18 cellular contexts compared by ENCODE assay signal in genomic region chr2:179559108-179559806, GRCh38.
"Had no signal": no experiment of that assay in that cellular context is flagged by ENCODE, and none has a peak within 500 bp of the region (broad histone marks: within the 10 kb centered on the region; RNA-seq: fewer than 3 reads in every experiment).

No MANE protein-coding gene starts in this region.

- H3K27me3 ChIP-seq: esophagus squamous epithelium, heart left ventricle, suprapubic skin, thyroid gland, uterus had no signal

- FAIRE-seq: colon, small intestine had no signal

- H3K4me3 ChIP-seq: esophagus squamous epithelium, heart left ventricle, suprapubic skin, thyroid gland, uterus had no signal

- H3K27ac ChIP-seq: esophagus squamous epithelium, heart left ventricle, neutrophil, suprapubic skin, thyroid gland, uterus had no signal

- H3K36me3 ChIP-seq: esophagus squamous epithelium, heart left ventricle, neutrophil, suprapubic skin, thyroid gland, uterus had no signal

- H3K9me3 ChIP-seq: esophagus squamous epithelium, neutrophil, suprapubic skin, thyroid gland, uterus had no signal

- DNase-seq: cerebellar nuclear complex; dermis blood vessel endothelial cell; esophagus squamous epithelium; foreskin fibroblast; heart left ventricle; hippocampal formation; islet precursor cell; left ventricle myocardium superior; mammary epithelial cell; naive thymus-derived CD4-positive, alpha-beta T cell; small intestine; stimulated activated CD4-positive, alpha-beta T cell treated with anti-CD3 and anti-CD28 coated beads, Interleukin-2, amount 100 ng/mL, for 48 hours; stimulated activated naive CD4-positive, alpha-beta T cell treated with Interleukin-2 at 50 U/mL for 16 hours; thyroid gland; uterus had no signal

- H3K4me1 ChIP-seq: esophagus squamous epithelium, heart left ventricle, suprapubic skin, thyroid gland, uterus had no signal
